ENCODE assay signal across 14 cellular contexts in the genomic region with DNA sequence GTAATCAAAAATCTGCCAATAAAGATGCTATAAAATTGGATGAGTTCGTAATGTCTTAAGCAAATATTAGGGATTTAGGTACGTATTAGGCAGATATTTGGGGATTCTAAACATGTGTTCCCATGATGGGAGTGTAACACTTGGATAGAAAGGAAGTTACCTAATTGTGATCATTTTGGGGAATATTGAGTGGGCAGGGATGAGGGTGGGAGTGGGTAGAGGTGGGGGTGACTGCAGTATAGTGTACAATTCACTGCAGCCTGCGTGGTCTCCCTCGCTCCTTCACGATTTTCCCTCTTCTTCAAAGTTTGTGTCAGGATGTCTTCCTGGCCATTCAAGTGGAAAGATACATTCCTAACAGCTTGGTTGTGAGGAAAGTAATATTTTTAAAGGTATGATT. TPM values are rescaled to one million over a fixed set of nuclear protein-coding genes. Genes with fewer than 3 reads are reported as not detected.
DNase-seq lines count a peak whose midpoint lies in the region; ATAC-seq and TF ChIP-seq lines count a peak whose summit lies in the region.
"Had no signal": no experiment of that assay in that cellular context is flagged by ENCODE, and none has a peak within 500 bp of the region (broad histone marks: within the 10 kb centered on the region; RNA-seq: fewer than 3 reads in every experiment).

No MANE protein-coding gene starts in this region.

- no peaks in the 10 kb centered on the region for H3K9me3 ChIP-seq in PC-9 (ENCODE audit: insufficient read depth, low read depth)
- H3K9me3 ChIP-seq: HAP-1 had no signal

- peak overlapping the region; percentile 89 for H3K4me2 ChIP-seq in PC-9

- peak overlapping the region; percentile 62 for H3K27ac Mint-ChIP-seq in osteocyte (ENCODE audit: unreplicated experiment)
- H3K27ac Mint-ChIP-seq in activated naive CD8-positive, alpha-beta T cell treated with anti-CD3 and anti-CD28 coated beads, Interleukin-2, amount 50 U/mL, for 24 hours, result no peak overlapping the region
- H3K27ac Mint-ChIP-seq: T-cell had no signal

- ATAC-seq in GM21515 (IDR thresholded peaks at IDR 0.05; ENCODE audit: unreplicated experiment), result no peak
- no peak for ATAC-seq in activated naive CD8-positive, alpha-beta T cell treated with anti-CD3 and anti-CD28 coated beads, Interleukin-2, amount 50 U/mL, for 24 hours

- H4K20me1 ChIP-seq in PC-9 (ENCODE audit: insufficient read depth), result no peaks in the 10 kb centered on the region
- H4K20me1 ChIP-seq: BLaER1 had no signal

- no peaks in the 10 kb centered on the region for H3K27me3 Mint-ChIP-seq in osteocyte (ENCODE audit: unreplicated experiment)
- H3K27me3 Mint-ChIP-seq in activated naive CD8-positive, alpha-beta T cell treated with anti-CD3 and anti-CD28 coated beads, Interleukin-2, amount 50 U/mL, for 24 hours, result peaks cover 46% of the 10 kb centered on the region

- H3K9me2 ChIP-seq in PC-9 (ENCODE audit: insufficient read depth), result no peaks in the 10 kb centered on the region

- H2AFZ ChIP-seq in PC-9, result no peak overlapping the region

- no peak overlapping the region for H3K27ac ChIP-seq in PC-9
- H3K27ac ChIP-seq: BLaER1 had no signal

- H3K36me3 Mint-ChIP-seq in osteocyte (ENCODE audit: unreplicated experiment), result no peaks in the 10 kb centered on the region
- no peaks in the 10 kb centered on the region for H3K36me3 Mint-ChIP-seq in activated naive CD8-positive, alpha-beta T cell treated with anti-CD3 and anti-CD28 coated beads, Interleukin-2, amount 50 U/mL, for 24 hours (ENCODE audit: low read depth)
- H3K36me3 Mint-ChIP-seq: T-cell had no signal

- H3K79me2 ChIP-seq in PC-9 (ENCODE audit: low read depth), result no peaks in the 10 kb centered on the region

- no peaks in the 10 kb centered on the region for H3K4me1 ChIP-seq in PC-9 (replicated peaks; ENCODE audit: insufficient read depth)
- H3K4me1 ChIP-seq: BLaER1, HAP-1 had no signal

- BruUV-seq in PC-9 (replicated peaks; lab: Mats Ljungman, UMichigan), result no TSS peak

- CTCF ChIA-PET in AG04449 (lab: Yijun Ruan, JAX) (interaction anchor here (1.0 to 3.0 kb wide), 9 partner anchors 9 to 1144 kb away, joined by 3 to 10 read pairs (median 4); no protein-coding TSS in a partner anchor), PC-9 (lab: Charles Lee) (interaction anchor here (0.9 kb wide), 1 partner anchor 89 kb away, joined by 4 read pairs; no protein-coding TSS in a partner anchor)

- peaks cover 9% of the 10 kb centered on the region for H3K4me1 Mint-ChIP-seq in osteocyte (ENCODE audit: unreplicated experiment)
- H3K4me1 Mint-ChIP-seq in activated naive CD8-positive, alpha-beta T cell treated with anti-CD3 and anti-CD28 coated beads, Interleukin-2, amount 50 U/mL, for 24 hours, result peaks cover 10% of the 10 kb centered on the region

- intact Hi-C loops in PC-9 (cut with micrococcal nuclease; ENCODE audit: unreplicated experiment), result no loop called here

- no peaks in the 10 kb centered on the region for H3K9me3 Mint-ChIP-seq in osteocyte (ENCODE audit: unreplicated experiment)
- H3K9me3 Mint-ChIP-seq in activated naive CD8-positive, alpha-beta T cell treated with anti-CD3 and anti-CD28 coated beads, Interleukin-2, amount 50 U/mL, for 24 hours, result no peaks in the 10 kb centered on the region
- H3K9me3 Mint-ChIP-seq: T-cell had no signal

- POLR2A ChIA-PET in AG04449 (lab: Yijun Ruan, JAX), result interaction anchor here (1.4 kb wide), 1 partner anchor 132 kb away, joined by 3 read pairs; no protein-coding TSS in a partner anchor
- POLR2A ChIA-PET in PC-9 (lab: Charles Lee; ENCODE audit: unreplicated experiment), result no interaction called here

- no peak for DNase-seq in AG04449 (ENCODE audit: low read depth, low spot score)
- no peak for DNase-seq in PC-9
- no peak for DNase-seq in fibroblast of the aortic adventitia (ENCODE audit: low read depth)
- DNase-seq in osteocyte (ENCODE audit: extremely low spot score, unreplicated experiment), result no peak
- DNase-seq in activated naive CD8-positive, alpha-beta T cell treated with anti-CD3 and anti-CD28 coated beads, Interleukin-2, amount 50 U/mL, for 24 hours, result no peak
- DNase-seq in activated CD4-positive, alpha-beta T cell treated with anti-CD3 and anti-CD28 coated beads, Interleukin-2, amount 50 U/mL, for 48 hours, result no peak
- no peak for DNase-seq in D341Med (ENCODE audit: low spot score)
- DNase-seq: NCI-H1048, NCI-H82, T-cell had no signal

- TF ChIP-seq CTCF in AG04449 (IDR thresholded peaks at IDR 0.05; ENCODE audit: insufficient read depth, low read length, missing control alignments), result no peak
- TF ChIP-seq CTCF in PC-9 (conservative IDR thresholded peaks at IDR 0.05), result no peak
- TF ChIP-seq CTCF in fibroblast of the aortic adventitia (IDR thresholded peaks at IDR 0.05; ENCODE audit: insufficient read depth, low read length), result no peak
- no peak for TF ChIP-seq CTCF in osteocyte (IDR thresholded peaks at IDR 0.05)

- H3F3A ChIP-seq in PC-9 (ENCODE audit: insufficient read depth, low read depth), result no peaks in the 10 kb centered on the region

- H3K4me3 ChIP-seq in AG04449 (ENCODE audit: low read depth, low read length), result peak overlapping the region; percentile 80
- H3K4me3 ChIP-seq in PC-9, result no peak overlapping the region
- peak overlapping the region; percentile 84 for H3K4me3 ChIP-seq in fibroblast of the aortic adventitia (ENCODE audit: low read depth, low read length)
- H3K4me3 ChIP-seq: HAP-1 had no signal

- H3K4me3 Mint-ChIP-seq in osteocyte (ENCODE audit: unreplicated experiment), result peak overlapping the region; percentile 92
- H3K4me3 Mint-ChIP-seq in activated naive CD8-positive, alpha-beta T cell treated with anti-CD3 and anti-CD28 coated beads, Interleukin-2, amount 50 U/mL, for 24 hours, result no peak overlapping the region

- no peaks in the 10 kb centered on the region for H3K36me3 ChIP-seq in PC-9 (ENCODE audit: low read depth)
- H3K36me3 ChIP-seq: BLaER1, HAP-1 had no signal

- peaks cover 17% of the 10 kb centered on the region for H3K27me3 ChIP-seq in PC-9 (ENCODE audit: insufficient read depth, low read depth)

RNA-seq across cellular contexts. Expression of a gene that starts 1.3 kb away (rescaled TPM):
- total RNA-seq in PC-9 (2021) (0.68 and 0.70 TPM in 2 replicates), fibroblast of the aortic adventitia (ENCODE audit: low replicate concordance) (45.6 and 60.2 TPM in 2 replicates), osteocyte (10.5 and 10.8 TPM in 2 replicates)
- total RNA-seq: activated CD8-positive, alpha-beta memory T cell treated with anti-CD3 and anti-CD28 coated beads for 36 hours had no signal
